In the genomic region with DNA sequence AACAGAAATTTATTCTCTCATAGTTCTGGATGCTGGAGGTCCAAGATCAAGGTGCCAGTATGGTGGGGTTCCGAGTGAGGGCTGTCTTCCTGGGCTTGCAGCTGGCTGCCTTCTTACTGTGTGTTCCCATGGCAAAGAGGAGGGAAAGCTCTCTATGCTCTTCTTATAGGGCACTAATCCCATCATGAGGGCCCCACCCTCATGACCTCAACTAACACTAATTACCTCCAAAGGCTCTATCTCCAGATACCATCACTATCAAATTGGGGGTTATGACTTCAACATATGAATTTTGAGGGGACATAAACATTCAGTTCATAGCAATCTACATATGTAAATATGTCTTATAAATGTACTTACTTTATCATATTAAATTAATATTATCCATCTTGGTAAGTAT, we compare ENCODE assay signal across 34 cellular contexts.
"Had no signal": no experiment of that assay in that cellular context is flagged by ENCODE, and none has a peak within 500 bp of the region (broad histone marks: within the 10 kb centered on the region; RNA-seq: fewer than 3 reads in every experiment).

No MANE protein-coding gene starts in this region.

- H3K9me3 ChIP-seq: adrenal gland, ascending aorta, body of pancreas had no signal

- DNase-seq: activated effector memory CD4-positive, alpha-beta T cell treated with anti-CD3 and anti-CD28 coated beads, Interleukin-2, amount 50 U/mL, for 16 hours; activated effector memory CD4-positive, alpha-beta T cell treated with Interleukin-2 at 50 U/mL for 16 hours; activated gamma-delta T cell; activated gamma-delta T cell treated with Interleukin-2 at 50 U/mL for 16 hours; activated naive CD4-positive, alpha-beta T cell; activated naive CD4-positive, alpha-beta T cell treated with anti-CD3 and anti-CD28 coated beads for 36 hours; activated naive CD4-positive, alpha-beta T cell treated with anti-CD3 and anti-CD28 coated beads, Interleukin-2, amount 10 ng/mL, durations not matched to agents 7 days and 5 days; activated naive CD4-positive, alpha-beta T cell treated with anti-CD3 and anti-CD28 coated beads, Interleukin-2, amount 50 U/mL, for 16 hours; activated naive CD4-positive, alpha-beta T cell treated with Interleukin-2 at 50 U/mL for 16 hours; activated naive CD8-positive, alpha-beta T cell treated with anti-CD3 and anti-CD28 coated beads for 36 hours; activated naive CD8-positive, alpha-beta T cell treated with anti-CD3 and anti-CD28 coated beads, Interleukin-2, amount 10 ng/mL, durations not matched to agents 7 days and 5 days; activated naive CD8-positive, alpha-beta T cell treated with anti-CD3 and anti-CD28 coated beads, Interleukin-2, amount 50 U/mL, for 24 hours; activated T-cell treated with anti-CD3 and anti-CD28 coated beads, Interleukin-2, amount 50 U/mL, for 1 hour; activated T-cell treated with anti-CD3 and anti-CD28 coated beads, Interleukin-2, amount 50 U/mL, for 24 hours; activated T-cell treated with anti-CD3 and anti-CD28 coated beads, Interleukin-2, amount 50 U/mL, for 4 hours; activated T-cell treated with anti-CD3 and anti-CD28 coated beads, Interleukin-2, amount 50 U/mL, for 48 hours; activated T-cell treated with anti-CD3 and anti-CD28 coated beads, Interleukin-2, amount 50 U/mL, for 72 hours; adrenal gland; amniotic stem cell; amygdala; anterior cingulate cortex; aorta; body of pancreas; brain microvascular endothelial cell; caudate nucleus; central memory CD4-positive, alpha-beta T cell; cerebellar nuclear complex had no signal

- H3K4me1 ChIP-seq: ascending aorta, breast epithelium had no signal

- H3K27me3 ChIP-seq: adrenal gland, ascending aorta, body of pancreas, brain microvascular endothelial cell, breast epithelium, cardiac muscle cell had no signal

- H3K27ac ChIP-seq: adrenal gland, ascending aorta, body of pancreas, brain microvascular endothelial cell, breast epithelium, cardiac muscle cell had no signal

- H3K4me3 ChIP-seq: adrenal gland, ascending aorta, body of pancreas, breast epithelium, cardiac muscle cell had no signal

- ATAC-seq: activated naive CD4-positive, alpha-beta T cell treated with anti-CD3 and anti-CD28 coated beads, Interleukin-2, amount 50 U/mL, for 72 hours; activated naive CD8-positive, alpha-beta T cell treated with anti-CD3 and anti-CD28 coated beads, Interleukin-2, amount 50 U/mL, for 24 hours; activated T-cell treated with anti-CD3 and anti-CD28 coated beads, Interleukin-2, amount 50 U/mL, for 4 hours; activated T-cell treated with anti-CD3 and anti-CD28 coated beads, Interleukin-2, amount 50 U/mL, for 72 hours; activated T-helper 17 cell treated with anti-CD3 and anti-CD28 coated beads, Interleukin-2, amount 50 U/mL, for 72 hours; body of pancreas had no signal

- H3K36me3 ChIP-seq: adrenal gland, ascending aorta, brain microvascular endothelial cell, breast epithelium, cardiac muscle cell had no signal

- FAIRE-seq: astrocyte, bronchial epithelial cell had no signal
